In genomic region chr16:26189496-26190005, GRCh38 we compare ENCODE assay signal across 14 cellular contexts.
DNase-seq lines count a peak whose midpoint lies in the region; FAIRE-seq and TF ChIP-seq lines count a peak whose summit lies in the region.
"Had no signal": no experiment of that assay in that cellular context is flagged by ENCODE, and none has a peak within 500 bp of the region (broad histone marks: within the 10 kb centered on the region; RNA-seq: fewer than 3 reads in every experiment).

No MANE protein-coding gene starts in this region.

- H4K91ac ChIP-seq in H1 (replicated peaks; ENCODE audit: insufficient read length, low read length), result peak overlapping the region; percentile 47

- H3K79me1 ChIP-seq in H1 (ENCODE audit: low read depth, low read length), result no peaks in the 10 kb centered on the region

- H2BK5ac ChIP-seq in H1 (ENCODE audit: low read depth, low read length), result no peak overlapping the region

- H3K9me3 Mint-ChIP-seq in progenitor cell of endocrine pancreas (ENCODE audit: low read depth), result peaks cover 4% of the 10 kb centered on the region

- H4K5ac ChIP-seq in H1 (ENCODE audit: insufficient read length, low read depth, low read length), result no peak overlapping the region

- TF ChIP-seq EP300 in H1 (IDR thresholded peaks at IDR 0.05; ENCODE audit: borderline replicate concordance in 1 of 2, low read depth in 2 of 2, low read length in 2 of 2), result no peak

- WGBS in H1 (ENCODE audit: extremely low coverage in 1 of 2, insufficient coverage in 1 of 2, insufficient read length in 1 of 2, insufficient replicate concordance in 2 of 2, low coverage in 1 of 2, low lambda C conversion rate in 2 of 2, missing lambda C conversion rate in 1 of 2), 2 experiments, result 90% methylated on average over 8 of the region's 8 CpGs; no CpG with 5 or more reads in 1 of the 2 experiments
- 78% methylated on average over 7 to 8 of the region's 8 CpGs for WGBS in mesodermal cell (ENCODE audit: insufficient coverage in 2 of 2), 2 experiments

- H4K8ac ChIP-seq in H1 (ENCODE audit: extremely low read depth, insufficient read depth, low read length), result no peak overlapping the region

- H3K23ac ChIP-seq in H1 (ENCODE audit: insufficient read length), result no peak overlapping the region

- no peak overlapping the region; the same call in 1 of the 2 replicates for H2BK15ac ChIP-seq in H1 (ENCODE audit: low read length)

- no peaks in the 10 kb centered on the region for H3K23me2 ChIP-seq in H1 (ENCODE audit: low read depth, low read length)

- peaks cover 42% of the 10 kb centered on the region for H3K4me1 Mint-ChIP-seq in progenitor cell of endocrine pancreas (ENCODE audit: low read depth)
- H3K4me1 Mint-ChIP-seq: CD8-positive, alpha-beta memory T cell had no signal

- POLR2A ChIA-PET in H1 (lab: Charles Lee; ENCODE audit: partially characterized antibody), result no interaction called here

- H3K9me3 ChIP-seq in H1 (ENCODE audit: insufficient read depth in 2 of 2, low read depth in 1 of 2, low read length in 1 of 2) (peaks cover 0 to 5% of the 10 kb centered on the region in 2 experiments; a peak in 1 of 4 replicates), mesodermal cell (ENCODE audit: control insufficient read depth, low read length) (no peaks in the 10 kb centered on the region)
- H3K9me3 ChIP-seq: BLaER1 had no signal

- H3K18ac ChIP-seq in H1 (ENCODE audit: extremely low read depth, low read length), result no peak overlapping the region

- H3K4me3 Mint-ChIP-seq in progenitor cell of endocrine pancreas (ENCODE audit: low read depth), result no peak overlapping the region
- H3K4me3 Mint-ChIP-seq: CD8-positive, alpha-beta memory T cell had no signal

- CTCF ChIA-PET in H1 (lab: Charles Lee; ENCODE audit: partially characterized antibody), result interaction anchor here (0.7 to 1.0 kb wide), 3 partner anchors 81 to 456 kb away, joined by 3 read pairs; no protein-coding TSS in a partner anchor

- no peaks in the 10 kb centered on the region for H3K79me2 ChIP-seq in H1 (ENCODE audit: control insufficient read depth in 1 of 2, insufficient read depth in 2 of 2, low read length in 2 of 2)

- H4K20me1 ChIP-seq in H1 (replicated peaks in 1 of 2; ENCODE audit: control insufficient read depth in 1 of 2, insufficient read depth in 2 of 2, low read length in 2 of 2), result no peaks in the 10 kb centered on the region
- H4K20me1 ChIP-seq: BLaER1 had no signal

- no peak overlapping the region for H2AFZ ChIP-seq in H1 (ENCODE audit: low read length)

- H3K36me3 ChIP-seq in H1 (ENCODE audit: control insufficient read depth in 2 of 4, insufficient read depth in 4 of 4, low read length in 3 of 4) (no peaks in the 10 kb centered on the region), mesodermal cell (ENCODE audit: control insufficient read depth, insufficient read depth, low read length) (no peaks in the 10 kb centered on the region)
- H3K36me3 ChIP-seq: BLaER1 had no signal

- TF ChIP-seq CTCF in H1 (IDR thresholded peaks at IDR 0.05; ENCODE audit: control extremely low read depth in 1 of 3, insufficient read depth in 1 of 3, low read depth in 1 of 3, low read length in 3 of 3), result no peak
- no peak for TF ChIP-seq CTCF in progenitor cell of endocrine pancreas (IDR thresholded peaks at IDR 0.05; ENCODE audit: unreplicated experiment)

- H3K27me3 Mint-ChIP-seq in progenitor cell of endocrine pancreas, result no peaks in the 10 kb centered on the region

- H3K14ac ChIP-seq in H1 (ENCODE audit: insufficient read length), result no peak overlapping the region

- no peak overlapping the region for H2BK120ac ChIP-seq in H1 (replicated peaks; ENCODE audit: low read depth, low read length)

- no peak overlapping the region for H2BK20ac ChIP-seq in H1 (ENCODE audit: low read length)

- H3K27ac ChIP-seq in H1 (ENCODE audit: low read depth, low read length) (no peak overlapping the region), mesodermal cell (ENCODE audit: low read depth, low read length, severe bottlenecking) (peak overlapping the region; percentile 59)
- H3K27ac ChIP-seq: BLaER1 had no signal

- H3K4me2 ChIP-seq in H1 (ENCODE audit: insufficient read depth in 1 of 2, low read depth in 2 of 2, low read length in 2 of 2), result no peak overlapping the region
- H3K4me2 ChIP-seq: BLaER1 had no signal

- no peak overlapping the region for H3K4ac ChIP-seq in H1 (replicated peaks; ENCODE audit: insufficient read length, low read depth, low read length)

- H2BK12ac ChIP-seq in H1 (ENCODE audit: low read depth, low read length), result no peak overlapping the region

- no peak overlapping the region for H3K4me3 ChIP-seq in H1 (ENCODE audit: extremely low read depth in 1 of 4, insufficient read depth in 2 of 4, low read depth in 3 of 4, low read length in 4 of 4)
- H3K4me3 ChIP-seq in mesodermal cell (ENCODE audit: extremely low read depth, insufficient read depth, low read length, poor library complexity, severe bottlenecking), result no peak overlapping the region
- H3K4me3 ChIP-seq: BLaER1 had no signal

- H2AK5ac ChIP-seq in H1 (ENCODE audit: low read depth, low read length), result no peak overlapping the region

- no peak for TF ChIP-seq POLR2A in H1 (IDR thresholded peaks at IDR 0.05; ENCODE audit: control extremely low read depth in 1 of 2, low read depth in 2 of 2, low read length in 2 of 2)

- no peak overlapping the region for H3K9ac ChIP-seq in H1 (replicated peaks in 1 of 4; ENCODE audit: extremely low read depth in 1 of 4, low read depth in 3 of 4, low read length in 3 of 4)
- H3K9ac ChIP-seq: BLaER1 had no signal

- TF ChIP-seq RAD21 in H1 (IDR thresholded peaks at IDR 0.05 in 1 of 2, conservative IDR thresholded peaks at IDR 0.05 in 1 of 2; ENCODE audit: low read depth in 2 of 2, low read length in 2 of 2), result no peak

- H3K36me3 Mint-ChIP-seq in progenitor cell of endocrine pancreas (ENCODE audit: insufficient read depth), result no peaks in the 10 kb centered on the region
- H3K36me3 Mint-ChIP-seq: CD8-positive, alpha-beta memory T cell had no signal

- no peak for FAIRE-seq in H1 (lab: Jason Lieb, UNC)
- FAIRE-seq: H54 had no signal

- no peak overlapping the region for H3K56ac ChIP-seq in H1 (replicated peaks; ENCODE audit: insufficient read length, low read depth, low read length)

- H3K27me3 ChIP-seq in H1 (replicated peaks in 1 of 4; ENCODE audit: control insufficient read depth in 3 of 4, extremely low read depth in 1 of 4, insufficient read depth in 3 of 4, low read length in 3 of 4), result no peaks in the 10 kb centered on the region
- H3K27me3 ChIP-seq: BLaER1 had no signal

- DNase-seq in ELF-1 (ENCODE audit: low read depth, low spot score), result peak; percentile 37
- no peak for DNase-seq in H1 (ENCODE audit: low read depth in 1 of 2, low spot score in 2 of 2)
- DNase-seq in progenitor cell of endocrine pancreas (ENCODE audit: low spot score, unreplicated experiment), result no peak
- DNase-seq in NCI-H1436 treated with DMSO at 0.1 percent for 48 hours (lab: John Stamatoyannopoulos, UW), result no peak
- DNase-seq in RPMI8226, result no peak
- DNase-seq in NCI-H1436 (lab: John Stamatoyannopoulos, UW), result no peak
- DNase-seq: 8988T; AML-193; CD8-positive, alpha-beta memory T cell; DMS53; IMR-90 had no signal

- H3K27ac Mint-ChIP-seq in progenitor cell of endocrine pancreas, result peak overlapping the region; percentile 70
- H3K27ac Mint-ChIP-seq: CD8-positive, alpha-beta memory T cell had no signal

- 0 out of 7 replicates have a peak, but pooled peaks cover 0 to 2% (median 0%) of the 10 kb centered on the region in 4 experiments for H3K4me1 ChIP-seq in H1 (replicated peaks in 1 of 4; ENCODE audit: control insufficient read depth in 3 of 4, insufficient read depth in 4 of 4, low read length in 3 of 4)
- H3K4me1 ChIP-seq in mesodermal cell (ENCODE audit: control insufficient read depth, insufficient read depth, low read length, poor library complexity, severe bottlenecking), result no peaks in the 10 kb centered on the region

TF ChIP-seq in H1, 55 proteins besides CTCF, POLR2A, EP300 and RAD21:
- TF ChIP-seq CHD1 (IDR thresholded peaks at IDR 0.05; ENCODE audit: low read depth, low read length) (no peak), POLR2AphosphoS5 (IDR thresholded peaks at IDR 0.05; ENCODE audit: low read depth, low read length) (no peak), E2F6 (IDR thresholded peaks at IDR 0.05) (no peak), PHF8 (conservative IDR thresholded peaks at IDR 0.05; ENCODE audit: low read depth, low read length) (no peak), HDAC6 (IDR thresholded peaks at IDR 0.05; ENCODE audit: low read depth, low read length) (no peak), SUZ12 (IDR thresholded peaks at IDR 0.05; ENCODE audit: low read length) (no peak), CBX5 (IDR thresholded peaks at IDR 0.05; ENCODE audit: low read depth, low read length) (no peak), FOSL1 (IDR thresholded peaks at IDR 0.05; ENCODE audit: insufficient read depth, low read depth, low read length) (no peak), NRF1 (IDR thresholded peaks at IDR 0.05; ENCODE audit: low read depth, low read length) (no peak), JUN (IDR thresholded peaks at IDR 0.05; ENCODE audit: low read depth, low read length) (no peak), CTBP2 (IDR thresholded peaks at IDR 0.05; ENCODE audit: borderline replicate concordance, insufficient read depth, insufficient read length, low read length) (no peak), SP2 (IDR thresholded peaks at IDR 0.05; ENCODE audit: low read length) (no peak), ZNF274 (IDR thresholded peaks at IDR 0.05; ENCODE audit: borderline replicate concordance, extremely low read depth, low read length) (no peak), TBP (IDR thresholded peaks at IDR 0.05; ENCODE audit: low read depth, low read length) (no peak), RBBP5 (IDR thresholded peaks at IDR 0.05; ENCODE audit: borderline replicate concordance, low read depth, low read length) (no peak), TAF7 (optimal IDR thresholded peaks at IDR 0.05; ENCODE audit: borderline replicate concordance, low read depth, low read length) (no peak), MAX (IDR thresholded peaks at IDR 0.05) (no peak), SIX5 (IDR thresholded peaks at IDR 0.05; ENCODE audit: low read depth, low read length) (no peak)
